ENCODE assay signal across 8 cellular contexts in the genomic region with DNA sequence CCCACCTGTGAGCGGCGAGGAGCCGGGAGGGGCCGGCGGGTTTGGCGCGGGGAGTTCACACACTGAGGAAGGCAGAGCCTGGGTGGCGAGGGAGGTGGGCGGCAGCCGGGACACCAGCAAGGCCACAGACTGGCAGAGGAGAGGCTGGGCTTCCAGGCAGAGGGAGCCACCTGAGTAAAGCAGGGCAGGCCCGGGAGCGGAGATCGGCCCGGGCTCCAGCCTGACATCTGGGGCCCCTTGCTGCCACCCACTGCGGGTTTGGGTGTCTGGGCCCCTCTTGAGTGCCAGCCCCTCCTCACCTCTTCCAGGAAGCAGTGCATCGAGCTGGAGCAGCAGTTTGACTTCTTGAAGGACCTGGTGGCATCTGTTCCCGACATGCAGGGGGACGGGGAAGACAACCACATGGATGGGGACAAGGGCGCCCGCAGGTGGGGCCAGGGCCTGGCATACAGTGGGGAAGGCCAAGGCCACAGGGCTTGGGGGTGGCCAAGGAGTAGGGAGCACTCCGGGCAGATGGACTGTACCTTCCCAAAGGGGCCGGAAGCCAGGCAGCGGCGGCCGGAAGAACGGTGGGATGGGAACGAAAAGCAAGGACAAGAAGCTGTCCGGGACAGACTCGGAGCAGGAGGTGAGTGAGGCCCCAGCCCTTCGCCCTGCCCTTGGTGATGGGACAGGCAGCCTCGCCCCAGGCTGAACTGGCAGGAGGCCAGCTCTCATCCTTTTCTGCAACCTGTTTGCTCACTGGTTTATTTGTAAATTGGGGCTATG. TPM values are rescaled to one million over a fixed set of nuclear protein-coding genes. Genes with fewer than 3 reads are reported as not detected.
DNase-seq lines count a peak whose midpoint lies in the region; ATAC-seq and TF ChIP-seq lines count a peak whose summit lies in the region.

No MANE protein-coding gene starts in this region.

- peak overlapping the region; percentile 88 for H3K27ac ChIP-seq in left ventricle myocardium inferior (replicated peaks)
- H3K27ac ChIP-seq in skin epidermis = peak overlapping the region; percentile 76 to 100 (median 94)

- H3K4me3 Mint-ChIP-seq in T-helper 17 cell = peak overlapping the region; percentile 94

- no peaks in the 10 kb centered on the region for H3K9me3 ChIP-seq in T-helper 17 cell (ENCODE audit: control insufficient read depth, low read length, poor library complexity, severe bottlenecking)
- H3K9me3 ChIP-seq in left ventricle myocardium inferior (replicated peaks) = no peaks in the 10 kb centered on the region

- H3K27ac Mint-ChIP-seq in T-helper 17 cell = peak overlapping the region; percentile 81

- intact Hi-C loops in left ventricle myocardium inferior (cut with micrococcal nuclease) = no loop called here

- ATAC-seq in T-helper 17 cell (no peak), HG03280 (IDR thresholded peaks at IDR 0.05; ENCODE audit: unreplicated experiment) (no peak), GM21360 (IDR thresholded peaks at IDR 0.05; ENCODE audit: unreplicated experiment) (no peak)

- no peaks in the 10 kb centered on the region for H3K27me3 Mint-ChIP-seq in T-helper 17 cell

- peaks cover 21% of the 10 kb centered on the region for H3K4me1 Mint-ChIP-seq in T-helper 17 cell

- TF ChIP-seq CTCF in left ventricle myocardium inferior (IDR thresholded peaks at IDR 0.05; ENCODE audit: borderline replicate concordance) = no peak

- H3K4me3 ChIP-seq in left ventricle myocardium inferior = peak overlapping the region; percentile 100
- H3K4me3 ChIP-seq in skin epidermis = peak overlapping the region; percentile 77 to 98 (median 96)

- H3K36me3 ChIP-seq in left ventricle myocardium inferior = peaks cover 32% of the 10 kb centered on the region

- H3K27me3 ChIP-seq in left ventricle myocardium inferior (ENCODE audit: low read depth) = no peaks in the 10 kb centered on the region

- no peaks in the 10 kb centered on the region for H3K36me3 Mint-ChIP-seq in T-helper 17 cell (ENCODE audit: low read depth)

- H3K4me1 ChIP-seq in left ventricle myocardium inferior = peaks cover 55% of the 10 kb centered on the region

- DNase-seq in activated gamma-delta T cell (lab: John Stamatoyannopoulos, UW) (peak; percentile 64), activated gamma-delta T cell treated with Interleukin-2 at 50 U/mL for 16 hours (no peak), T-helper 17 cell (no peak), left ventricle myocardium inferior (peak; percentile 24)
- DNase-seq in stimulated activated CD4-positive, alpha-beta T cell treated with anti-CD3 and anti-CD28 coated beads, Interleukin-2, amount 100 ng/mL, for 48 hours = no peak

RNA-seq across cellular contexts. Expression of gene DRAP1, which starts 1.0 kb away (rescaled TPM):
- 10 to 100 TPM; 63.1 to 65.7 TPM for total RNA-seq in T-helper 17 cell
- total RNA-seq in left ventricle myocardium inferior = 94.7 TPM

RNA-seq across cellular contexts. Expression of gene C11orf68, which starts 1.4 kb away (rescaled TPM):
- total RNA-seq in T-helper 17 cell (10 to 100 TPM; 14.1 to 18.1 TPM), left ventricle myocardium inferior (37.3 TPM)

RNA-seq across cellular contexts. Expression of gene FOSL1, which starts 20.0 kb away (rescaled TPM):
- total RNA-seq in T-helper 17 cell (1 to 10 TPM; 3.7 to 8.5 TPM), left ventricle myocardium inferior (0.47 TPM)

RNA-seq across cellular contexts. Expression of gene TSGA10IP, which starts 25.1 kb away (rescaled TPM):
- total RNA-seq in T-helper 17 cell (not detected), left ventricle myocardium inferior (not detected)

RNA-seq across cellular contexts. Expression of gene CCDC85B, which starts 29.7 kb away (rescaled TPM):
- total RNA-seq in T-helper 17 cell = 10 to 100 TPM; 27.4 to 28.0 TPM
- total RNA-seq in left ventricle myocardium inferior = 32.7 TPM

Comparison
In these comparisons a context has a peak if more than half of its experiments do, and no peak if none do; other contexts are left out.
1. DNase-seq: peak in activated gamma-delta T cell (single experiment) and left ventricle myocardium inferior (single experiment); none in activated gamma-delta T cell treated with Interleukin-2 at 50 U/mL for 16 hours (single experiment), T-helper 17 cell (0 of 3) and stimulated activated CD4-positive, alpha-beta T cell treated with anti-CD3 and anti-CD28 coated beads, Interleukin-2, amount 100 ng/mL, for 48 hours (0 of 2).